Comparison of ENCODE assay signal across 19 cellular contexts in the genomic region with DNA sequence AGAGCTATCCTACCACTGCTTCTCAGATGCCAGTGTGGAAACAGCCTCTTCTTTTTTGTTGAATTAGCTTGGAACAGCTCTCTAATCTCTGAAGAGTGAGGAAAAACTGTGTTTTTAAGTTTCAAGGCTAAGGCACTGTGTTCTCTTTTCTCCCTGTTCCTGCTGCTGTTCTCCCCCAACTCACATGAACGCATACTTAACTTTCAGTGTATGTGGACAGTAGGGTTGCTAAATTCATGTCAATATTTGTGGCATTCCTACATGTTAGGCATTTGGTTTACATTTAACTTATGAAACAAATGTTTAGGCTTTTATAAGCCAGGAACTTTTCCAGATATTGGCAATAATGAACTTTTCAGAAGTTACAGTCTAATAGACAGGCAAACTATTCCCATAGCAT. TPM values are rescaled to one million over a fixed set of nuclear protein-coding genes. Genes with fewer than 3 reads are reported as not detected.
DNase-seq lines count a peak whose midpoint lies in the region; ATAC-seq and TF ChIP-seq lines count a peak whose summit lies in the region.
"Had no signal": no experiment of that assay in that cellular context is flagged by ENCODE, and none has a peak within 500 bp of the region (broad histone marks: within the 10 kb centered on the region; RNA-seq: fewer than 3 reads in every experiment).

No MANE protein-coding gene starts in this region.

- WGBS in mesendoderm (ENCODE audit: extremely low coverage, insufficient coverage, low lambda C conversion rate): no CpG with 5 or more reads among the region's 1 CpG
- WGBS in transverse colon (ENCODE audit: low coverage in 1 of 2), 2 donors: 3 to 25% methylated on average over 1 of the region's 1 CpG

- H3K36me3 ChIP-seq in mesendoderm (ENCODE audit: control insufficient read depth, insufficient read depth, low read length) (no peaks in the 10 kb centered on the region), transverse colon (no peaks in the 10 kb centered on the region)
- H3K36me3 ChIP-seq: HAP-1 had no signal

- in situ Hi-C loops in transverse colon (cut with MboI; ENCODE audit: low pct_ligation_motif_present in 1 of 4, low pct_unique_long_range_greater_than_20kb in 1 of 4, low sequenced_read_pairs in 3 of 4): no loop called here

- H3K79me2 ChIP-seq in mesendoderm (ENCODE audit: control insufficient read depth, insufficient read depth, low read length): peaks cover 75% of the 10 kb centered on the region

- H2AK5ac ChIP-seq in mesendoderm (ENCODE audit: low read length): no peak overlapping the region

- no peak overlapping the region for H3K4me3 Mint-ChIP-seq in activated naive CD8-positive, alpha-beta T cell
- no peak overlapping the region for H3K4me3 Mint-ChIP-seq in activated naive CD8-positive, alpha-beta T cell treated with anti-CD3 and anti-CD28 coated beads for 36 hours
- H3K4me3 Mint-ChIP-seq in activated B cell treated with CpG ODN at 0.5 μM for 24 hours: no peak overlapping the region
- H3K4me3 Mint-ChIP-seq: activated naive CD4-positive, alpha-beta T cell treated with anti-CD3 and anti-CD28 coated beads, Interleukin-2, amount 10 ng/mL, durations not matched to agents 7 days and 5 days had no signal

- no peak overlapping the region for H2BK120ac ChIP-seq in mesendoderm (ENCODE audit: low read depth, low read length)

- no peak overlapping the region for H4K5ac ChIP-seq in mesendoderm (ENCODE audit: low read length)

- H3K79me1 ChIP-seq in mesendoderm (ENCODE audit: low read length): peaks cover 26% of the 10 kb centered on the region

- H3K27me3 Mint-ChIP-seq in activated naive CD8-positive, alpha-beta T cell: no peaks in the 10 kb centered on the region
- H3K27me3 Mint-ChIP-seq in activated naive CD8-positive, alpha-beta T cell treated with anti-CD3 and anti-CD28 coated beads for 36 hours: no peaks in the 10 kb centered on the region
- H3K27me3 Mint-ChIP-seq in activated B cell treated with CpG ODN at 0.5 μM for 24 hours: no peaks in the 10 kb centered on the region
- H3K27me3 Mint-ChIP-seq: activated naive CD4-positive, alpha-beta T cell treated with anti-CD3 and anti-CD28 coated beads, Interleukin-2, amount 10 ng/mL, durations not matched to agents 7 days and 5 days had no signal

- H2BK5ac ChIP-seq in mesendoderm (ENCODE audit: low read length): no peak overlapping the region

- DNase-seq in activated naive CD8-positive, alpha-beta T cell treated with anti-CD3 and anti-CD28 coated beads for 36 hours: no peak
- DNase-seq in activated B cell treated with CpG ODN at 0.5 μM for 24 hours: no peak
- no peak for DNase-seq in mesendoderm
- no peak for DNase-seq in transverse colon
- no peak for DNase-seq in NCI-H1092 treated with DMSO at 0.1 percent for 48 hours (lab: John Stamatoyannopoulos, UW)
- no peak for DNase-seq in NCI-H1048 (lab: John Stamatoyannopoulos, UW)
- DNase-seq: ACHN; activated naive CD4-positive, alpha-beta T cell treated with anti-CD3 and anti-CD28 coated beads, Interleukin-2, amount 10 ng/mL, durations not matched to agents 7 days and 5 days; central memory CD4-positive, alpha-beta T cell; DMS 273 treated with DMSO at 0.1 percent for 48 hours; glutamatergic neuron; KG1; NCI-H1436; SK-N-SH; stimulated activated CD4-positive, alpha-beta T cell treated with anti-CD3 and anti-CD28 coated beads, Interleukin-2, amount 100 ng/mL, for 24 hours; stimulated activated CD8-positive, alpha-beta memory T cell treated with anti-CD3 and anti-CD28 coated beads, Interleukin-4, amount 100 ng/mL, for 48 hours had no signal

- no peak overlapping the region for H3K4me2 ChIP-seq in mesendoderm (ENCODE audit: low read length)

- no peak overlapping the region for H2BK15ac ChIP-seq in mesendoderm (replicated peaks; ENCODE audit: low read depth)

- peak overlapping the region; percentile 56 for H4K8ac ChIP-seq in mesendoderm (ENCODE audit: low read depth, low read length)

- H3K27ac ChIP-seq in mesendoderm (ENCODE audit: low read depth, low read length) (no peak overlapping the region), transverse colon (peak overlapping the region; percentile 19 to 41 (median 30))

- peaks cover 25% of the 10 kb centered on the region for H3K4me1 ChIP-seq in mesendoderm (ENCODE audit: control insufficient read depth, low read depth, low read length)
- H3K4me1 ChIP-seq in transverse colon: peaks cover 18 to 83% (median 56%) of the 10 kb centered on the region in 4 donors

- no peak overlapping the region for H3K4ac ChIP-seq in mesendoderm (ENCODE audit: low read depth, low read length)

- intact Hi-C loops in activated B cell treated with CpG ODN at 0.5 μM for 24 hours (cut with micrococcal nuclease) (no loop called here), transverse colon (cut with DNase I; ENCODE audit: low total_unique reads) (no loop called here)

- no peaks in the 10 kb centered on the region for H3K9me3 ChIP-seq in transverse colon
- H3K9me3 ChIP-seq: HAP-1, SK-N-SH had no signal

- peaks cover 79% of the 10 kb centered on the region for H3K4me1 Mint-ChIP-seq in activated naive CD8-positive, alpha-beta T cell (ENCODE audit: low read depth)
- peaks cover 62% of the 10 kb centered on the region for H3K4me1 Mint-ChIP-seq in activated naive CD8-positive, alpha-beta T cell treated with anti-CD3 and anti-CD28 coated beads for 36 hours
- H3K4me1 Mint-ChIP-seq in activated B cell treated with CpG ODN at 0.5 μM for 24 hours: peaks cover 89% of the 10 kb centered on the region

- TF ChIP-seq POLR2A in transverse colon (IDR thresholded peaks at IDR 0.05): no peak

- TF ChIP-seq EP300 in transverse colon (IDR thresholded peaks at IDR 0.05; ENCODE audit: low read depth): no peak

- ATAC-seq in activated B cell treated with CpG ODN at 0.5 μM for 24 hours (ENCODE audit: low read depth) (no peak), GM18520 (IDR thresholded peaks at IDR 0.05; ENCODE audit: unreplicated experiment) (no peak)

- H3K9me3 Mint-ChIP-seq in activated naive CD8-positive, alpha-beta T cell (ENCODE audit: low read depth): no peaks in the 10 kb centered on the region
- H3K9me3 Mint-ChIP-seq in activated naive CD8-positive, alpha-beta T cell treated with anti-CD3 and anti-CD28 coated beads for 36 hours: peaks cover 2% of the 10 kb centered on the region
- peaks cover 2% of the 10 kb centered on the region for H3K9me3 Mint-ChIP-seq in activated B cell treated with CpG ODN at 0.5 μM for 24 hours
- H3K9me3 Mint-ChIP-seq: activated naive CD4-positive, alpha-beta T cell treated with anti-CD3 and anti-CD28 coated beads, Interleukin-2, amount 10 ng/mL, durations not matched to agents 7 days and 5 days had no signal

- H3K18ac ChIP-seq in mesendoderm (ENCODE audit: low read length): peak overlapping the region; percentile 60

- no peak overlapping the region for H3K56ac ChIP-seq in mesendoderm (ENCODE audit: low read length)

- no peak overlapping the region for H3K9ac ChIP-seq in mesendoderm (ENCODE audit: low read length)
- H3K9ac ChIP-seq: SK-N-SH had no signal

- no peak overlapping the region for H3K23ac ChIP-seq in mesendoderm (ENCODE audit: low read length)

- no peak for TF ChIP-seq CTCF in activated B cell treated with CpG ODN at 0.5 μM for 24 hours (IDR thresholded peaks at IDR 0.05)
- TF ChIP-seq CTCF in transverse colon (IDR thresholded peaks at IDR 0.05): no peak

- H3K27ac Mint-ChIP-seq in activated naive CD8-positive, alpha-beta T cell: peak overlapping the region; percentile 18
- H3K27ac Mint-ChIP-seq in activated naive CD8-positive, alpha-beta T cell treated with anti-CD3 and anti-CD28 coated beads for 36 hours: no peak overlapping the region
- H3K27ac Mint-ChIP-seq in activated B cell treated with CpG ODN at 0.5 μM for 24 hours: peak overlapping the region; percentile 41
- H3K27ac Mint-ChIP-seq: activated naive CD4-positive, alpha-beta T cell treated with anti-CD3 and anti-CD28 coated beads, Interleukin-2, amount 10 ng/mL, durations not matched to agents 7 days and 5 days had no signal

- peaks cover 5% of the 10 kb centered on the region for H3K36me3 Mint-ChIP-seq in activated naive CD8-positive, alpha-beta T cell
- peaks cover 20% of the 10 kb centered on the region for H3K36me3 Mint-ChIP-seq in activated naive CD8-positive, alpha-beta T cell treated with anti-CD3 and anti-CD28 coated beads for 36 hours
- H3K36me3 Mint-ChIP-seq in activated B cell treated with CpG ODN at 0.5 μM for 24 hours (ENCODE audit: low read depth): peaks cover 48% of the 10 kb centered on the region

- CTCF ChIA-PET in activated B cell treated with CpG ODN at 0.5 μM for 24 hours (lab: Charles Lee): interaction anchor here (0.6 to 1.0 kb wide), 2 partner anchors 71 to 212 kb away, joined by 3 read pairs; no protein-coding TSS in a partner anchor

- H3K27me3 ChIP-seq in mesendoderm (ENCODE audit: insufficient read depth, low read length, poor library complexity): no peaks in the 10 kb centered on the region
- H3K27me3 ChIP-seq in transverse colon: no peaks in the 10 kb centered on the region

- POLR2A ChIA-PET in activated B cell treated with CpG ODN at 0.5 μM for 24 hours (lab: Charles Lee): interaction anchor here (0.7 to 1.4 kb wide), 4 partner anchors 10 to 72 kb away, joined by 3 to 9 read pairs (median 4); no protein-coding TSS in a partner anchor

- H3K4me3 ChIP-seq in mesendoderm (ENCODE audit: low read length): no peak overlapping the region
- no peak overlapping the region for H3K4me3 ChIP-seq in transverse colon
- H3K4me3 ChIP-seq: HAP-1 had no signal

RNA-seq across cellular contexts. Expression of gene BACH1, which starts 6.8 kb away (rescaled TPM):
- total RNA-seq in activated naive CD8-positive, alpha-beta T cell treated with anti-CD3 and anti-CD28 coated beads for 36 hours: 10 to 100 TPM; 21.8 to 23.2 TPM
- 141 and 152 TPM in 2 replicates for total RNA-seq in activated B cell treated with CpG ODN at 0.5 μM for 24 hours
- polyA plus RNA-seq in mesendoderm (2013, experiment 1 of 2): 25.9 TPM
- 25.8 TPM for polyA plus RNA-seq in mesendoderm (2013, experiment 2 of 2)
- 10 to 100 TPM; 31.8 to 92.1 (median 42.0) TPM for total RNA-seq in transverse colon
